In the genomic region with DNA sequence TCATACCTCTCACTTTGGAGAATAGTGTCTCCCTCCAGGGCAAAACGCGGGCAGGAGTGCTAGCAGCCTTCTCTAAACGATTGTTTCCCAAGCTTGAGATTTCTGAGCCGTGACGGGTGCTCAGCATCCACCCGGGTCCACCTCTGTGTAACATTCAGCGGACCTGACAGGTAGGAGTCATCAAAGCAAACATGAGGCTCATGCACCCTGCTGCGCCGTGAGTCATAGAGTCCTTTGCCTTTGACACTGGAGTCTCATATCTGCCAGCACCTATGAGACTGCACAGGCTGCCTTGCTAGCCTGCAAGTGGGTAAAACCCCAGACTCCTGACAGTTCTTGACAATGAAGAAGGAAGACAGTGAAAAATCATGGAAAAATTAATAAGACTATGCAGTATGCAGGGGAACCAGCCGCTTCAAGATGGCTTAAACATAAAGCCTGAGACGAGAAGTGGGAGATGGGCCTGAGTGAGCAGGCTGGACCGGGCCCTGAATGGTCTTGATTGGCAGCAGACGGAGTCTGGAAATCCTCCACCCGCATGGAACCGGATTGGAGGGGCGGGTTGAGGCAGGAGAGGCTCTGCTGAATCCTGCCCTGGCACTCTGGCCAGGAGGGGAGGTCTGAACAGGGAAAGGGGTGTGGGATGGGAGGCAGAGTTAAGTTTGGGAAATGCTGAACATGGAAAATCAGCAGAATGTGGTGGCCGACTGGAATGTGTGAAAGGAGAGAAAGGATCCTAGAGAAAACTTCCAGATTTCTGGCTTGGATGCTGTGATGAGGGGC, we compare ENCODE assay signal across 12 cellular contexts. TPM values are rescaled to one million over a fixed set of nuclear protein-coding genes. Genes with fewer than 3 reads are reported as not detected.
DNase-seq lines count a peak whose midpoint lies in the region; ATAC-seq, FAIRE-seq and TF ChIP-seq lines count a peak whose summit lies in the region.
"Had no signal": no experiment of that assay in that cellular context is flagged by ENCODE, and none has a peak within 500 bp of the region (broad histone marks: within the 10 kb centered on the region; RNA-seq: fewer than 3 reads in every experiment).

No MANE protein-coding gene starts in this region.

- H3K36me3 ChIP-seq in bronchial epithelial cell (ENCODE audit: control insufficient read depth, insufficient read depth, low read length) (no peaks in the 10 kb centered on the region), trophoblast cell (ENCODE audit: control insufficient read depth in 1 of 2, insufficient read depth in 2 of 2, low read length in 2 of 2) (peaks cover 0 to 3% of the 10 kb centered on the region in 2 experiments)
- H3K36me3 ChIP-seq: BE2C, HAP-1, Peyer's patch had no signal

- H3K4me2 ChIP-seq in trophoblast cell (ENCODE audit: low read length): no peak overlapping the region

- peak; percentile 67 for ATAC-seq in activated CD4-positive, alpha-beta T cell treated with anti-CD3 and anti-CD28 coated beads for 36 hours
- no peak for ATAC-seq in HG03460 (IDR thresholded peaks at IDR 0.05; ENCODE audit: unreplicated experiment)

- H3K4me3 ChIP-seq in bronchial epithelial cell (ENCODE audit: low read depth, low read length) (no peak overlapping the region), trophoblast cell (ENCODE audit: low read depth, low read length) (no peak overlapping the region)
- H3K4me3 ChIP-seq: HAP-1, Peyer's patch had no signal

- no peak overlapping the region for H4K8ac ChIP-seq in trophoblast cell (ENCODE audit: low read depth, low read length)

- no peak overlapping the region for H2AK5ac ChIP-seq in trophoblast cell (ENCODE audit: low read length)

- intact Hi-C loops in activated CD4-positive, alpha-beta T cell treated with anti-CD3 and anti-CD28 coated beads for 36 hours (cut with DNase I, micrococcal nuclease): no loop called here

- H3K4me1 Mint-ChIP-seq in activated CD4-positive, alpha-beta T cell treated with anti-CD3 and anti-CD28 coated beads for 36 hours: peaks cover 25% of the 10 kb centered on the region
- H3K4me1 Mint-ChIP-seq in activated CD4-positive, alpha-beta T cell treated with anti-CD3 and anti-CD28 coated beads, Interleukin-2, amount 10 ng/mL, durations not matched to agents 7 days and 5 days: peaks cover 5% of the 10 kb centered on the region

- H3K4ac ChIP-seq in trophoblast cell (ENCODE audit: low read depth, low read length): no peak overlapping the region

- H3K27me3 Mint-ChIP-seq in activated CD4-positive, alpha-beta T cell treated with anti-CD3 and anti-CD28 coated beads for 36 hours: no peaks in the 10 kb centered on the region
- peaks cover 9% of the 10 kb centered on the region for H3K27me3 Mint-ChIP-seq in activated CD4-positive, alpha-beta T cell treated with anti-CD3 and anti-CD28 coated beads, Interleukin-2, amount 10 ng/mL, durations not matched to agents 7 days and 5 days

- no peaks in the 10 kb centered on the region for H3K36me3 Mint-ChIP-seq in activated CD4-positive, alpha-beta T cell treated with anti-CD3 and anti-CD28 coated beads for 36 hours (ENCODE audit: low read depth)
- H3K36me3 Mint-ChIP-seq in activated CD4-positive, alpha-beta T cell treated with anti-CD3 and anti-CD28 coated beads, Interleukin-2, amount 10 ng/mL, durations not matched to agents 7 days and 5 days (ENCODE audit: low read depth): no peaks in the 10 kb centered on the region

- no peaks in the 10 kb centered on the region for H3K9me3 Mint-ChIP-seq in activated CD4-positive, alpha-beta T cell treated with anti-CD3 and anti-CD28 coated beads for 36 hours (ENCODE audit: low read depth)
- no peaks in the 10 kb centered on the region for H3K9me3 Mint-ChIP-seq in activated CD4-positive, alpha-beta T cell treated with anti-CD3 and anti-CD28 coated beads, Interleukin-2, amount 10 ng/mL, durations not matched to agents 7 days and 5 days

- H3K27me3 ChIP-seq in bronchial epithelial cell (ENCODE audit: control insufficient read depth, insufficient read depth, low read length): no peaks in the 10 kb centered on the region
- H3K27me3 ChIP-seq in trophoblast cell (ENCODE audit: insufficient read depth, low read length): no peaks in the 10 kb centered on the region
- H3K27me3 ChIP-seq: BE2C, Peyer's patch had no signal

- H2BK12ac ChIP-seq in trophoblast cell (ENCODE audit: low read length): no peak overlapping the region

- no peaks in the 10 kb centered on the region for H3K79me2 ChIP-seq in trophoblast cell (ENCODE audit: control insufficient read depth, insufficient read depth, low read length, poor library complexity)

- H2BK120ac ChIP-seq in trophoblast cell (ENCODE audit: insufficient read depth, low read length, poor library complexity): no peak overlapping the region

- H3K27ac ChIP-seq in trophoblast cell (ENCODE audit: low read depth, low read length): no peak overlapping the region
- H3K27ac ChIP-seq: Peyer's patch had no signal

- H3K79me1 ChIP-seq in trophoblast cell (ENCODE audit: low read length): no peaks in the 10 kb centered on the region

- H4K91ac ChIP-seq in trophoblast cell (ENCODE audit: low read depth, low read length): no peak overlapping the region

- no peak for FAIRE-seq in bronchial epithelial cell (lab: Jason Lieb, UNC)

- no peak overlapping the region for H3K23ac ChIP-seq in trophoblast cell (ENCODE audit: low read length)

- H3K9ac ChIP-seq in trophoblast cell (ENCODE audit: low read length): no peak overlapping the region

- H3K4me1 ChIP-seq in trophoblast cell (ENCODE audit: control insufficient read depth in 1 of 2, insufficient read depth in 2 of 2, low read length in 2 of 2): peaks cover 7 to 10% of the 10 kb centered on the region in 2 experiments
- H3K4me1 ChIP-seq: BE2C, HAP-1 had no signal

- no peak overlapping the region for H2BK5ac ChIP-seq in trophoblast cell (ENCODE audit: low read depth, low read length, poor library complexity)

- WGBS in trophoblast cell (ENCODE audit: extremely low coverage, insufficient coverage, insufficient read length): no CpG with 5 or more reads among the region's 17 CpGs

- H3K4me3 Mint-ChIP-seq in activated CD4-positive, alpha-beta T cell treated with anti-CD3 and anti-CD28 coated beads for 36 hours: no peak overlapping the region
- H3K4me3 Mint-ChIP-seq in activated CD4-positive, alpha-beta T cell treated with anti-CD3 and anti-CD28 coated beads, Interleukin-2, amount 10 ng/mL, durations not matched to agents 7 days and 5 days: no peak overlapping the region

- no peak overlapping the region for H3K14ac ChIP-seq in trophoblast cell (ENCODE audit: low read length)

- H3K27ac Mint-ChIP-seq in activated CD4-positive, alpha-beta T cell treated with anti-CD3 and anti-CD28 coated beads for 36 hours: no peak overlapping the region
- H3K27ac Mint-ChIP-seq in activated CD4-positive, alpha-beta T cell treated with anti-CD3 and anti-CD28 coated beads, Interleukin-2, amount 10 ng/mL, durations not matched to agents 7 days and 5 days: no peak overlapping the region

- DNase-seq in activated CD4-positive, alpha-beta T cell treated with anti-CD3 and anti-CD28 coated beads for 36 hours: no peak
- no peak for DNase-seq in activated CD4-positive, alpha-beta T cell treated with anti-CD3 and anti-CD28 coated beads, Interleukin-2, amount 10 ng/mL, durations not matched to agents 7 days and 5 days
- peak; percentile 46 for DNase-seq in NCI-H1694 (lab: John Stamatoyannopoulos, UW)
- DNase-seq in bronchial epithelial cell (ENCODE audit: low read depth): peak; percentile 51
- peak; percentile 84 to 86 for DNase-seq in trophoblast cell
- no peak for DNase-seq in iPS-NIHi7 (ENCODE audit: extremely low spot score)
- DNase-seq in OCI-M2 (lab: John Stamatoyannopoulos, UW; ENCODE audit: unreplicated experiment): no peak
- DNase-seq: activated CD4-positive, CD25-positive, alpha-beta regulatory T cell; BE2C; Peyer's patch had no signal

- H3K9me3 ChIP-seq in trophoblast cell (ENCODE audit: insufficient read depth, low read depth, low read length): peaks cover 2% of the 10 kb centered on the region
- H3K9me3 ChIP-seq: BE2C, HAP-1, Peyer's patch had no signal

- no peak overlapping the region for H2AFZ ChIP-seq in trophoblast cell (ENCODE audit: insufficient read depth, low read length, poor library complexity)

- POLR2A ChIA-PET in activated CD4-positive, alpha-beta T cell treated with anti-CD3 and anti-CD28 coated beads for 36 hours (lab: Charles Lee): no interaction called here
- POLR2A ChIA-PET in activated CD4-positive, alpha-beta T cell treated with anti-CD3 and anti-CD28 coated beads, Interleukin-2, amount 10 ng/mL, durations not matched to agents 7 days and 5 days (lab: Charles Lee): no interaction called here

- H4K12ac ChIP-seq in trophoblast cell (ENCODE audit: low read depth, low read length): no peak overlapping the region

- no peak overlapping the region for H3K18ac ChIP-seq in trophoblast cell (ENCODE audit: low read length)

- TF ChIP-seq CTCF in bronchial epithelial cell (IDR thresholded peaks at IDR 0.05; ENCODE audit: insufficient read depth, low read length, severe bottlenecking): no peak

- CTCF ChIA-PET in activated CD4-positive, alpha-beta T cell treated with anti-CD3 and anti-CD28 coated beads for 36 hours (lab: Charles Lee): interaction anchor here (0.7 to 1.5 kb wide), 3 partner anchors 8 to 18 kb away, joined by 3 to 6 read pairs (median 4); no protein-coding TSS in a partner anchor
- CTCF ChIA-PET in activated CD4-positive, alpha-beta T cell treated with anti-CD3 and anti-CD28 coated beads, Interleukin-2, amount 10 ng/mL, durations not matched to agents 7 days and 5 days (lab: Charles Lee): no interaction called here

RNA-seq across cellular contexts. Expression of a gene that starts 54.2 kb away (rescaled TPM):
- 1 to 10 TPM; 3.2 to 5.6 TPM for total RNA-seq in activated CD4-positive, alpha-beta T cell treated with anti-CD3 and anti-CD28 coated beads for 36 hours
- 1 to 10 TPM; 4.7 to 4.8 TPM for total RNA-seq in activated CD4-positive, alpha-beta T cell treated with anti-CD3 and anti-CD28 coated beads, Interleukin-2, amount 10 ng/mL, durations not matched to agents 7 days and 5 days
- 34.0 and 59.3 TPM in 2 replicates for total RNA-seq in bronchial epithelial cell
- 162 and 178 TPM in 2 replicates for polyA plus RNA-seq in trophoblast cell (2013)

Comparison
In these comparisons a context has a peak if more than half of its experiments do, and no peak if none do; other contexts are left out.
1. DNase-seq: peak in NCI-H1694 (single experiment), bronchial epithelial cell (single experiment) and trophoblast cell (2 of 2); none in activated CD4-positive, alpha-beta T cell treated with anti-CD3 and anti-CD28 coated beads for 36 hours (single experiment), activated CD4-positive, alpha-beta T cell treated with anti-CD3 and anti-CD28 coated beads, Interleukin-2, amount 10 ng/mL, durations not matched to agents 7 days and 5 days (single experiment), iPS-NIHi7 (single experiment) and OCI-M2 (single experiment).